In genomic region chr13:112773601-112774447, GRCh38 we compare ENCODE assay signal across 1 cellular context.
TF ChIP-seq lines count a peak whose summit lies in the region.

No MANE protein-coding gene starts in this region.

TF ChIP-seq in H1, 55 proteins besides CTCF, POLR2A, EP300 and RAD21:
- TF ChIP-seq PHF8 (conservative IDR thresholded peaks at IDR 0.05; ENCODE audit: low read depth, low read length) (no peak), SP4 (IDR thresholded peaks at IDR 0.05; ENCODE audit: low read length) (no peak), MAFK (IDR thresholded peaks at IDR 0.05; ENCODE audit: low read depth, low read length) (no peak), POLR2AphosphoS5 (IDR thresholded peaks at IDR 0.05; ENCODE audit: low read depth, low read length) (no peak), TAF1 (IDR thresholded peaks at IDR 0.05; ENCODE audit: low read depth, low read length) (no peak), FOSL1 (IDR thresholded peaks at IDR 0.05; ENCODE audit: insufficient read depth, low read depth, low read length) (no peak), MAX (IDR thresholded peaks at IDR 0.05) (no peak), GABPA (IDR thresholded peaks at IDR 0.05; ENCODE audit: borderline replicate concordance, insufficient read depth, low read length) (no peak)
- TF ChIP-seq, protein P1, sequence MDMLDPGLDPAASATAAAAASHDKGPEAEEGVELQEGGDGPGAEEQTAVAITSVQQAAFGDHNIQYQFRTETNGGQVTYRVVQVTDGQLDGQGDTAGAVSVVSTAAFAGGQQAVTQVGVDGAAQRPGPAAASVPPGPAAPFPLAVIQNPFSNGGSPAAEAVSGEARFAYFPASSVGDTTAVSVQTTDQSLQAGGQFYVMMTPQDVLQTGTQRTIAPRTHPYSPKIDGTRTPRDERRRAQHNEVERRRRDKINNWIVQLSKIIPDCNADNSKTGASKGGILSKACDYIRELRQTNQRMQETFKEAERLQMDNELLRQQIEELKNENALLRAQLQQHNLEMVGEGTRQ (IDR thresholded peaks at IDR 0.05; ENCODE audit: low read length): no peak
